ENCODE assay signal across 13 cellular contexts in the genomic region with DNA sequence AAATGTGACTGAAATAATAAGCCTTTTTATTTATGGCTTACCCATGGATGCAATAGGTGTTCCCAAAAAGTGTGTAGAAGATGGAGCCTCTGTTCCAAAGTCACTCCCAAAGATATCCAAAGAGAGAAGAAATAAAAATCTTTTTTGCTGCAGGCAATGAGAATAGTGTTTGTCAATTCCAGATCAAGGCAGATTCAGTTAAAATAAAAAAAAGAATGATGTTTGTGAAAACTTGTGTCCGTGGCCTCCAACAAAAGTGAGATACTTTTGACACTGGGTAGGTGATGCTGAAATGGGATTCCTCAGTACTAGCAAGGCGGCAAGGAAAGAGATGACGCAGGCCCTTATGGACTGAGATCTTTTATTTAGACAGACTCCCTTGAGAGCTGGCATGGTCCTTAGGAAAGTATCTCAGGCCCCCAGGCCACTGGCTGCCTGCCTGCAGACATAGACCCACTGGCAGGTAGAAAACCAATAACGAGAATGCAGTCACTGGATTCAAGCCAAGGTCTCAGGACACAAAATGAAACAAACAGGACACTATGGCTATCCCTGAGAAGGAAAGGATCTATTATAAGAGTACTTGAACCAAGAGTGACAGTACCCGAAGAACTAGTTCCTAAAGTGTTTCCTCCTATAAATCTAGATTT. TPM values are rescaled to one million over a fixed set of nuclear protein-coding genes. Genes with fewer than 3 reads are reported as not detected.
DNase-seq lines count a peak whose midpoint lies in the region; ATAC-seq and TF ChIP-seq lines count a peak whose summit lies in the region.
"Had no signal": no experiment of that assay in that cellular context is flagged by ENCODE, and none has a peak within 500 bp of the region (broad histone marks: within the 10 kb centered on the region; RNA-seq: fewer than 3 reads in every experiment).

No MANE protein-coding gene starts in this region.

- peak overlapping the region; percentile 68 for H3K18ac ChIP-seq in mesendoderm (ENCODE audit: low read length)

- H3K4ac ChIP-seq in mesendoderm (ENCODE audit: low read depth, low read length) = no peak overlapping the region

- BruUV-seq in A673 (replicated peaks; lab: Mats Ljungman, UMichigan) = no TSS peak

- no peak overlapping the region for H3K9ac ChIP-seq in mesendoderm (ENCODE audit: low read length)

- no peaks in the 10 kb centered on the region for H3K79me1 ChIP-seq in mesendoderm (ENCODE audit: low read length)

- H3K4me1 ChIP-seq in body of pancreas = peaks cover 20% of the 10 kb centered on the region
- H3K4me1 ChIP-seq in mesendoderm (ENCODE audit: control insufficient read depth, low read depth, low read length) = no peaks in the 10 kb centered on the region
- H3K4me1 ChIP-seq in upper lobe of right lung = peaks cover 11% of the 10 kb centered on the region
- no peaks in the 10 kb centered on the region for H3K4me1 ChIP-seq in A673 (ENCODE audit: insufficient read depth, low read length, poor library complexity, severe bottlenecking)

- ATAC-seq in body of pancreas = peak; percentile 33
- ATAC-seq in upper lobe of right lung = peak; percentile 32
- no peak for ATAC-seq in HG03521 (IDR thresholded peaks at IDR 0.05; ENCODE audit: unreplicated experiment)
- ATAC-seq: natural killer cell had no signal

- H3K36me3 ChIP-seq in body of pancreas (replicated peaks in 1 of 2; ENCODE audit: insufficient read depth in 1 of 2, low read depth in 2 of 2) (no peaks in the 10 kb centered on the region), mesendoderm (ENCODE audit: control insufficient read depth, insufficient read depth, low read length) (no peaks in the 10 kb centered on the region), upper lobe of right lung (no peaks in the 10 kb centered on the region), A673 (ENCODE audit: insufficient read depth, low read length, poor library complexity, severe bottlenecking) (no peaks in the 10 kb centered on the region)

- H3K79me2 ChIP-seq in mesendoderm (ENCODE audit: control insufficient read depth, insufficient read depth, low read length) = no peaks in the 10 kb centered on the region

- no peak overlapping the region for H4K8ac ChIP-seq in mesendoderm (ENCODE audit: low read depth, low read length)

- WGBS in body of pancreas, 2 donors = 54 to 63% methylated on average over 5 of the region's 5 CpGs
- no CpG with 5 or more reads among the region's 5 CpGs for WGBS in mesendoderm (ENCODE audit: extremely low coverage, insufficient coverage, low lambda C conversion rate)

- no peak for TF ChIP-seq POLR2A in body of pancreas (IDR thresholded peaks at IDR 0.05)

- POLR2A ChIA-PET in A673 (lab: Charles Lee; ENCODE audit: low non-redundant PET) = no interaction called here

- no peaks in the 10 kb centered on the region for H3K9me3 ChIP-seq in body of pancreas
- H3K9me3 ChIP-seq in upper lobe of right lung = no peaks in the 10 kb centered on the region
- H3K9me3 ChIP-seq in A673 (ENCODE audit: low read depth, low read length, poor library complexity, severe bottlenecking) = no peaks in the 10 kb centered on the region

- no peak overlapping the region for H3K23ac ChIP-seq in mesendoderm (ENCODE audit: low read length)

- H2BK5ac ChIP-seq in mesendoderm (ENCODE audit: low read length) = no peak overlapping the region

- TF ChIP-seq CTCF in body of pancreas (IDR thresholded peaks at IDR 0.05) = no peak
- no peak for TF ChIP-seq CTCF in upper lobe of right lung (IDR thresholded peaks at IDR 0.05)
- no peak for TF ChIP-seq CTCF in A673 (conservative IDR thresholded peaks at IDR 0.05; ENCODE audit: low read depth, low read length)

- no peak overlapping the region for H2BK15ac ChIP-seq in mesendoderm (replicated peaks; ENCODE audit: low read depth)

- intact Hi-C loops in body of pancreas (cut with DNase I) = no loop called here
- intact Hi-C loops in upper lobe of right lung (cut with DNase I) = no loop called here
- intact Hi-C loops in A673 (cut with micrococcal nuclease; ENCODE audit: unreplicated experiment) = no loop called here

- H2AK5ac ChIP-seq in mesendoderm (ENCODE audit: low read length) = no peak overlapping the region

- H3K4me3 ChIP-seq in body of pancreas (no peak overlapping the region), mesendoderm (ENCODE audit: low read length) (no peak overlapping the region), upper lobe of right lung (no peak overlapping the region), A673 (ENCODE audit: low read depth, low read length, poor library complexity, severe bottlenecking) (no peak overlapping the region)

- DNase-seq in NCI-H1105 treated with DMSO at 0.1 percent for 48 hours (lab: John Stamatoyannopoulos, UW) = peak; percentile 4
- no peak for DNase-seq in NCI-H1105 (lab: John Stamatoyannopoulos, UW)
- DNase-seq in body of pancreas = peak in 2 of 4 donors; percentile 10 to 13
- DNase-seq in mesendoderm = no peak
- DNase-seq in upper lobe of right lung = no peak
- no peak for DNase-seq in A673 (ENCODE audit: low spot score)
- no peak for DNase-seq in COR-L47 (lab: John Stamatoyannopoulos, UW)
- DNase-seq: activated naive CD4-positive, alpha-beta T cell treated with anti-CD3 and anti-CD28 coated beads for 36 hours; caudate nucleus; natural killer cell; NCI-H187; SHP77 had no signal

- no peaks in the 10 kb centered on the region for H3K27me3 ChIP-seq in body of pancreas
- no peaks in the 10 kb centered on the region for H3K27me3 ChIP-seq in mesendoderm (ENCODE audit: insufficient read depth, low read length, poor library complexity)
- H3K27me3 ChIP-seq in upper lobe of right lung = no peaks in the 10 kb centered on the region
- H3K27me3 ChIP-seq in A673 (replicated peaks; ENCODE audit: insufficient read depth, low read depth, low read length, poor library complexity) = no peaks in the 10 kb centered on the region

- CTCF ChIA-PET in A673 (lab: Charles Lee) = no interaction called here

- H3K27ac ChIP-seq in body of pancreas = peak overlapping the region in 3 of 4 donors; percentile 38 to 56 (median 44)
- H3K27ac ChIP-seq in mesendoderm (ENCODE audit: low read depth, low read length) = no peak overlapping the region
- no peak overlapping the region for H3K27ac ChIP-seq in upper lobe of right lung
- no peak overlapping the region for H3K27ac ChIP-seq in A673 (ENCODE audit: low read depth, low read length, poor library complexity, severe bottlenecking)

- no peak overlapping the region for H4K5ac ChIP-seq in mesendoderm (ENCODE audit: low read length)

- H3K56ac ChIP-seq in mesendoderm (ENCODE audit: low read length) = no peak overlapping the region

- H2BK120ac ChIP-seq in mesendoderm (ENCODE audit: low read depth, low read length) = no peak overlapping the region

- H3K4me2 ChIP-seq in mesendoderm (ENCODE audit: low read length) = no peak overlapping the region

RNA-seq across cellular contexts. Expression of gene COMMD1, which starts 44.1 kb away (rescaled TPM):
- total RNA-seq in body of pancreas (10 to 100 TPM; 19.1 to 37.9 TPM), upper lobe of right lung (30.3 TPM), A673 (2021) (35.0 and 41.4 TPM in 2 replicates)
- polyA plus RNA-seq in mesendoderm (2013, experiment 1 of 2) = 44.7 TPM
- 42.2 TPM for polyA plus RNA-seq in mesendoderm (2013, experiment 2 of 2)

Comparison
In these comparisons a context has a peak if more than half of its experiments do, and no peak if none do; other contexts are left out.
1. H3K27ac ChIP-seq: peak in body of pancreas (3 of 4); none in mesendoderm (single experiment), upper lobe of right lung (single experiment) and A673 (single experiment).